8 cellular contexts compared by ENCODE assay signal in the genomic region with DNA sequence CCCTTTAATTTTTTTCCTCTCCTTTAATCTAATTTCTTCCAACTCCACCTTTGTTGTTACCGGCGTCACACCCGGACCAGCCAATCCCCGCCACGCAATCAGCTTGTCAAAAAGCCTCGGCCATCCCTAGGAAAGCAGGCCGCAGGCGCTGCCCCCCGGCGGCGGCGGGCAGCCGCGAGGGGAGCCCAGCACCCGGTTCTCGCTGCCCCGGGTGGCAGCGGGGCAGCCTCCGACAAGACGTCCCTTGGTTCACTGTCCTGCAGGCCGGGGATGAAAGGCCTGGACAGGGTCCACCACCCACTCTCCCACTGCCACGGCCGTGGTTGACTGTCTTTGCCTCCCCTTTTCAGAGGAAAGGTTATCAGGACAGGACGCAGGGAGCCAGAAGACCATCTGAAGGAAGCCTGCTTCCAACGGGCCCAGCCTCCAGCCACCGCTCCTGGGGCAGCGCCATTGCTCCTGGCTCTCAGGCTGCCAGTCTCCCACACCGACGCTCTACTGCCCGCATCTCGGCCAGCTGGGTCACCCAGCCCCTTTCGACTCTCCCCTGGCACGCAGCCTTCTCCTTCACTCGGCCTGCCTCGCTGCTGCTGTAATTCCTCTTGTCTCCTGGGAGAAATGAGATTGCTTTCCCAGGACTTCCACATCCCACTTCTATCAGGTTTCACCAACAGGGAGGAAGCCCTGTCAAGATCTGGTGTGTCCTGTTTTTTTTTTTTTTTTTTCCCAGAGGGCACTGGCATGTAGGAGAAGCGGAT. TPM values are rescaled to one million over a fixed set of nuclear protein-coding genes. Genes with fewer than 3 reads are reported as not detected.
DNase-seq lines count a peak whose midpoint lies in the region; ATAC-seq and TF ChIP-seq lines count a peak whose summit lies in the region.

No MANE protein-coding gene starts in this region.

- H2BK120ac ChIP-seq in mesenchymal stem cell (ENCODE audit: low read depth, low read length), result no peak overlapping the region

- H4K8ac ChIP-seq in mesenchymal stem cell (ENCODE audit: low read length), result peak overlapping the region; percentile 72

- no peaks in the 10 kb centered on the region for H3K79me1 ChIP-seq in mesenchymal stem cell (replicated peaks; ENCODE audit: low read length, poor library complexity, severe bottlenecking)

- H3K27ac ChIP-seq in mesenchymal stem cell (ENCODE audit: low read length, poor library complexity, severe bottlenecking) (peak overlapping the region; percentile 87), substantia nigra (ENCODE audit: low read depth, low read length, poor library complexity, severe bottlenecking) (peak overlapping the region; percentile 95)

- H3K23ac ChIP-seq in mesenchymal stem cell (ENCODE audit: low read length in 2 of 2), result peak overlapping the region in 1 of 2 experiments; percentile 81

- peaks cover 17% of the 10 kb centered on the region for H3K4me1 ChIP-seq in mesenchymal stem cell (ENCODE audit: control insufficient read depth, insufficient read depth, low read depth, low read length)

- no peak overlapping the region for H3K14ac ChIP-seq in mesenchymal stem cell (ENCODE audit: low read length in 2 of 2)

- no peak for DNase-seq in AG09319 (ENCODE audit: extremely low read depth, low read depth)
- peak; percentile 58 for DNase-seq in NCI-H460 (ENCODE audit: extremely low read depth, low read depth)
- peak; percentile 64 to 70 for DNase-seq in activated CD4-positive, alpha-beta T cell treated with anti-CD3 and anti-CD28 coated beads, Interleukin-2, amount 50 U/mL, for 48 hours
- peak; percentile 62 for DNase-seq in epidermal melanocyte (ENCODE audit: insufficient read length, low spot score)
- peak; percentile 88 for DNase-seq in mesenchymal stem cell
- DNase-seq in substantia nigra (lab: John Stamatoyannopoulos, UW), result peak in 48 of 49 donors; percentile 51 to 92 (median 75)

- TF ChIP-seq CTCF in AG09319 (IDR thresholded peaks at IDR 0.05; ENCODE audit: low read depth, low read length), result peak; percentile 12; the same call in 1 of the 2 replicates

- peak; percentile 36 for TF ChIP-seq POLR2A in GM19099 (IDR thresholded peaks at IDR 0.05; ENCODE audit: extremely low read depth, insufficient read length, low read depth)

- H3K4ac ChIP-seq in mesenchymal stem cell (ENCODE audit: low read depth in 1 of 2, low read length in 2 of 2), result peak overlapping the region; percentile 41 to 62

- peak overlapping the region; percentile 86 for H4K91ac ChIP-seq in mesenchymal stem cell (ENCODE audit: low read length)

- no peak for ATAC-seq in GM21526 (IDR thresholded peaks at IDR 0.05; ENCODE audit: low FRiP score, unreplicated experiment)

- H2BK12ac ChIP-seq in mesenchymal stem cell (ENCODE audit: low read length in 2 of 2), result peak overlapping the region; percentile 23 to 31

- peak overlapping the region; percentile 86 to 92 for H3K18ac ChIP-seq in mesenchymal stem cell (ENCODE audit: low read depth in 1 of 2, low read length in 2 of 2)

- peak overlapping the region; percentile 90 for H3K4me2 ChIP-seq in mesenchymal stem cell (ENCODE audit: low read length, poor library complexity, severe bottlenecking)

- peak overlapping the region; percentile 60 for H2AFZ ChIP-seq in mesenchymal stem cell (ENCODE audit: low read depth, low read length)

- 1% methylated on average over 32 of the region's 36 CpGs for WGBS in mesenchymal stem cell

- H3K9ac ChIP-seq in mesenchymal stem cell (ENCODE audit: low read length), result peak overlapping the region; percentile 95

- no peak overlapping the region for H2BK5ac ChIP-seq in mesenchymal stem cell (ENCODE audit: low read depth, low read length, poor library complexity, severe bottlenecking)

- no peaks in the 10 kb centered on the region for H3K27me3 ChIP-seq in mesenchymal stem cell (ENCODE audit: control insufficient read depth in 1 of 2, insufficient read depth in 1 of 2, low read length in 2 of 2)

- H3K36me3 ChIP-seq in mesenchymal stem cell (ENCODE audit: control insufficient read depth in 1 of 2, insufficient read depth in 2 of 2, low read depth in 1 of 2, low read length in 2 of 2), result no peaks in the 10 kb centered on the region

- H2BK15ac ChIP-seq in mesenchymal stem cell (ENCODE audit: low read depth, poor library complexity, severe bottlenecking), result peak overlapping the region; percentile 90

- H3K4me3 ChIP-seq in mesenchymal stem cell (ENCODE audit: insufficient read depth in 1 of 2, low read depth in 1 of 2, low read length in 2 of 2), result peak overlapping the region; percentile 24 to 89

- H2AK5ac ChIP-seq in mesenchymal stem cell (ENCODE audit: low read length, severe bottlenecking), result no peak overlapping the region

- no peaks in the 10 kb centered on the region for H3K9me3 ChIP-seq in mesenchymal stem cell (ENCODE audit: control insufficient read depth, low read length)

RNA-seq across cellular contexts. Expression of gene UBTF, which starts 2.8 kb away (rescaled TPM):
- 44.2 and 49.8 TPM in 2 replicates for total RNA-seq in NCI-H460 (2014; rRNA removed; shearing (Covaris generic))
- polyA plus RNA-seq in NCI-H460 (2014; cell fraction: nucleus; rRNA removed), result 50.4 and 56.6 TPM in 2 replicates
- polyA plus RNA-seq in mesenchymal stem cell (2013, experiment 1 of 2), result 47.3 TPM
- polyA plus RNA-seq in mesenchymal stem cell (2013, experiment 2 of 2), result 45.8 TPM

RNA-seq across cellular contexts. Expression of gene ATXN7L3, which starts 22.6 kb away (rescaled TPM):
- 42.0 and 44.1 TPM in 2 replicates for total RNA-seq in NCI-H460 (2014; rRNA removed; shearing (Covaris generic))
- polyA plus RNA-seq in NCI-H460 (2014; cell fraction: nucleus; rRNA removed), result 50.7 and 56.5 TPM in 2 replicates
- 44.2 TPM for polyA plus RNA-seq in mesenchymal stem cell (2013, experiment 1 of 2)
- polyA plus RNA-seq in mesenchymal stem cell (2013, experiment 2 of 2), result 42.8 TPM

RNA-seq across cellular contexts. Expression of gene TMUB2, which starts 35.5 kb away (rescaled TPM):
- 28.6 and 32.6 TPM in 2 replicates for total RNA-seq in NCI-H460 (2014; rRNA removed; shearing (Covaris generic))
- polyA plus RNA-seq in NCI-H460 (2014; cell fraction: nucleus; rRNA removed), result 61.1 and 64.0 TPM in 2 replicates
- polyA plus RNA-seq in mesenchymal stem cell (2013, experiment 1 of 2), result 26.9 TPM
- 27.2 TPM for polyA plus RNA-seq in mesenchymal stem cell (2013, experiment 2 of 2)

RNA-seq across cellular contexts. Expression of gene SLC4A1, which starts 45.6 kb away (rescaled TPM):
- not detected in 2 replicates for total RNA-seq in NCI-H460 (2014; rRNA removed; shearing (Covaris generic))
- not detected in 2 replicates for polyA plus RNA-seq in NCI-H460 (2014; cell fraction: nucleus; rRNA removed)
- not detected for polyA plus RNA-seq in mesenchymal stem cell (2013, experiment 1 of 2)
- polyA plus RNA-seq in mesenchymal stem cell (2013, experiment 2 of 2), result not detected

RNA-seq across cellular contexts. Expression of gene ASB16, which starts 51.8 kb away (rescaled TPM):
- total RNA-seq in NCI-H460 (2014; rRNA removed; shearing (Covaris generic)), result not detected in 2 replicates
- polyA plus RNA-seq in NCI-H460 (2014; cell fraction: nucleus; rRNA removed), result not detected in 2 replicates
- polyA plus RNA-seq in mesenchymal stem cell (2013, experiment 1 of 2), result 0.07 TPM
- polyA plus RNA-seq in mesenchymal stem cell (2013, experiment 2 of 2), result 0.05 TPM
